1 cellular context compared by ENCODE assay signal in the genomic region with DNA sequence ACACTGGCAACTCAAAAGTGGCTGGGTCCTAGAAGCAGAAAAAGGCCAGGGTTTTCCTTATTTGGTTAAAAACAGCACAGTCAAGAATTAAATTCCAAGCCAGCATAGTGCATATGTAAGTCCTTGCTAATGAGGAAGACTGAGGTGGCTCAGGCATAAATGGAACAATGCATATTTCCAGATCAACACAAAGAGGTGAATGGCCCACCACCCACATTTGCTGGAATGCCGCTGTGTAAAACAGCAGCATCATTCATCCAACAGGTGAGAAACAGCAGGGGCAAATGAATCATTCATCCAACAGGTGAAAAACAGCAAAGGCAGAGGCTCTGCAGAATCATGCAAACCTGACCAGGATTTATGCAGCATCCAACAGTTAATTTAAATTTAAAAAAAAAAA.
TF ChIP-seq lines count a peak whose summit lies in the region.

No MANE protein-coding gene starts in this region.

TF ChIP-seq in GM23338, 12 proteins besides CTCF, POLR2A, EP300 and RAD21 (continued from another document):
- TF ChIP-seq, protein P1, sequence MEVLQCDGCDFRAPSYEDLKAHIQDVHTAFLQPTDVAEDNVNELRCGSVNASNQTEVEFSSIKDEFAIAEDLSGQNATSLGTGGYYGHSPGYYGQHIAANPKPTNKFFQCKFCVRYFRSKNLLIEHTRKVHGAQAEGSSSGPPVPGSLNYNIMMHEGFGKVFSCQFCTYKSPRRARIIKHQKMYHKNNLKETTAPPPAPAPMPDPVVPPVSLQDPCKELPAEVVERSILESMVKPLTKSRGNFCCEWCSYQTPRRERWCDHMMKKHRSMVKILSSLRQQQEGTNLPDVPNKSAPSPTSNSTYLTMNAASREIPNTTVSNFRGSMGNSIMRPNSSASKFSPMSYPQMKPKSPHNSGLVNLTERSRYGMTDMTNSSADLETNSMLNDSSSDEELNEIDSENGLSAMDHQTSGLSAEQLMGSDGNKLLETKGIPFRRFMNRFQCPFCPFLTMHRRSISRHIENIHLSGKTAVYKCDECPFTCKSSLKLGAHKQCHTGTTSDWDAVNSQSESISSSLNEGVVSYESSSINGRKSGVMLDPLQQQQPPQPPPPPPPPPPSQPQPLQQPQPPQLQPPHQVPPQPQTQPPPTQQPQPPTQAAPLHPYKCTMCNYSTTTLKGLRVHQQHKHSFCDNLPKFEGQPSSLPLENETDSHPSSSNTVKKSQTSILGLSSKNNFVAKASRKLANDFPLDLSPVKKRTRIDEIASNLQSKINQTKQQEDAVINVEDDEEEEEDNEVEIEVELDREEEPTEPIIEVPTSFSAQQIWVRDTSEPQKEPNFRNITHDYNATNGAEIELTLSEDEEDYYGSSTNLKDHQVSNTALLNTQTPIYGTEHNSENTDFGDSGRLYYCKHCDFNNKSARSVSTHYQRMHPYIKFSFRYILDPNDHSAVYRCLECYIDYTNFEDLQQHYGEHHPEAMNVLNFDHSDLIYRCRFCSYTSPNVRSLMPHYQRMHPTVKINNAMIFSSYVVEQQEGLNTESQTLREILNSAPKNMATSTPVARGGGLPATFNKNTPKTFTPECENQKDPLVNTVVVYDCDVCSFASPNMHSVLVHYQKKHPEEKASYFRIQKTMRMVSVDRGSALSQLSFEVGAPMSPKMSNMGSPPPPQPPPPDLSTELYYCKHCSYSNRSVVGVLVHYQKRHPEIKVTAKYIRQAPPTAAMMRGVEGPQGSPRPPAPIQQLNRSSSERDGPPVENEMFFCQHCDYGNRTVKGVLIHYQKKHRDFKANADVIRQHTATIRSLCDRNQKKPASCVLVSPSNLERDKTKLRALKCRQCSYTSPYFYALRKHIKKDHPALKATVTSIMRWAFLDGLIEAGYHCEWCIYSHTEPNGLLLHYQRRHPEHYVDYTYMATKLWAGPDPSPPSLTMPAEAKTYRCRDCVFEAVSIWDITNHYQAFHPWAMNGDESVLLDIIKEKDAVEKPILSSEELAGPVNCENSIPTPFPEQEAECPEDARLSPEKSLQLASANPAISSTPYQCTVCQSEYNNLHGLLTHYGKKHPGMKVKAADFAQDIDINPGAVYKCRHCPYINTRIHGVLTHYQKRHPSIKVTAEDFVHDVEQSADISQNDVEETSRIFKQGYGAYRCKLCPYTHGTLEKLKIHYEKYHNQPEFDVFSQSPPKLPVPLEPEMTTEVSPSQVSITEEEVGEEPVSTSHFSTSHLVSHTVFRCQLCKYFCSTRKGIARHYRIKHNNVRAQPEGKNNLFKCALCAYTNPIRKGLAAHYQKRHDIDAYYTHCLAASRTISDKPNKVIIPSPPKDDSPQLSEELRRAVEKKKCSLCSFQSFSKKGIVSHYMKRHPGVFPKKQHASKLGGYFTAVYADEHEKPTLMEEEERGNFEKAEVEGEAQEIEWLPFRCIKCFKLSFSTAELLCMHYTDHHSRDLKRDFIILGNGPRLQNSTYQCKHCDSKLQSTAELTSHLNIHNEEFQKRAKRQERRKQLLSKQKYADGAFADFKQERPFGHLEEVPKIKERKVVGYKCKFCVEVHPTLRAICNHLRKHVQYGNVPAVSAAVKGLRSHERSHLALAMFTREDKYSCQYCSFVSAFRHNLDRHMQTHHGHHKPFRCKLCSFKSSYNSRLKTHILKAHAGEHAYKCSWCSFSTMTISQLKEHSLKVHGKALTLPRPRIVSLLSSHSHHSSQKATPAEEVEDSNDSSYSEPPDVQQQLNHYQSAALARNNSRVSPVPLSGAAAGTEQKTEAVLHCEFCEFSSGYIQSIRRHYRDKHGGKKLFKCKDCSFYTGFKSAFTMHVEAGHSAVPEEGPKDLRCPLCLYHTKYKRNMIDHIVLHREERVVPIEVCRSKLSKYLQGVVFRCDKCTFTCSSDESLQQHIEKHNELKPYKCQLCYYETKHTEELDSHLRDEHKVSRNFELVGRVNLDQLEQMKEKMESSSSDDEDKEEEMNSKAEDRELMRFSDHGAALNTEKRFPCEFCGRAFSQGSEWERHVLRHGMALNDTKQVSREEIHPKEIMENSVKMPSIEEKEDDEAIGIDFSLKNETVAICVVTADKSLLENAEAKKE (CRISPR knock-in tag; IDR thresholded peaks at IDR 0.05) = peak; percentile 83
- no peak for TF ChIP-seq JUNB (IDR thresholded peaks at IDR 0.05; ENCODE audit: unreplicated experiment)
- TF ChIP-seq NANOG (IDR thresholded peaks at IDR 0.05; ENCODE audit: borderline replicate concordance) = peak; percentile 99
- no peak for TF ChIP-seq ZNF331 (CRISPR knock-in tag; IDR thresholded peaks at IDR 0.05; ENCODE audit: low read depth)
- peak; percentile 23 for TF ChIP-seq REST (IDR thresholded peaks at IDR 0.05; ENCODE audit: unreplicated experiment)
- peak; percentile 5; the same call in 1 of the 2 replicates for TF ChIP-seq ETS1 (IDR thresholded peaks at IDR 0.05)
